ENCODE assay signal across 18 cellular contexts in the genomic region with DNA sequence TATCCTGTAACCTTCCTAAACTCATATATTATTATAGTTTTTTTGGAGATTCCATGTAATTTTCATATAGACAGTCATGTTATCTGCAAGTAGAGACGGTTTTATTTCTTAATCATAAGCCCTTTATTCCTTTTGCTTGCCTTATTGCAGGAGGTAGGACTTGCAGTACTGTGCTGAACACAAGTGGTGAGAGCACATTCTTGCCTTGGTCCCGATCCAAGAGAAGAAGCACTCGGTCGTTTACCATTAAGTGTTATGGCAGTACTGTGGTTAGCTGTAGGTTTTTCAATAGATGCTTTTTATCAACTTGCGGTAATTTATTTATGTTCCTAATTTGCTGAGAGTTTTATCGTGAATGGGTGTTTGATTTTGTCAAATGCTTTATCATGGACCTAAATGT.
DNase-seq lines count a peak whose midpoint lies in the region; ATAC-seq and TF ChIP-seq lines count a peak whose summit lies in the region.
"Had no signal": no experiment of that assay in that cellular context is flagged by ENCODE, and none has a peak within 500 bp of the region (broad histone marks: within the 10 kb centered on the region; RNA-seq: fewer than 3 reads in every experiment).

No MANE protein-coding gene starts in this region.

- CTCF ChIA-PET in AG04449 (lab: Yijun Ruan, JAX): interaction anchor here (1.0 kb wide), 1 partner anchor 21 kb away, joined by 3 read pairs; no protein-coding TSS in a partner anchor

- no peaks in the 10 kb centered on the region for H3K27me3 Mint-ChIP-seq in HFFc6 (ENCODE audit: insufficient read depth)
- H3K27me3 Mint-ChIP-seq in T-helper 17 cell: peaks cover 7% of the 10 kb centered on the region

- H3K4me3 Mint-ChIP-seq in HFFc6: no peak overlapping the region
- H3K4me3 Mint-ChIP-seq in T-helper 17 cell: no peak overlapping the region
- H3K4me3 Mint-ChIP-seq: CD14-positive monocyte had no signal

- H3K9me3 Mint-ChIP-seq in HFFc6: no peaks in the 10 kb centered on the region

- intact Hi-C loops in left lung (cut with DNase I): no loop called here

- H3K4me3 ChIP-seq in AG04449 (ENCODE audit: low read depth, low read length): no peak overlapping the region
- no peak overlapping the region for H3K4me3 ChIP-seq in brain microvascular endothelial cell (ENCODE audit: low read depth, low read length)
- H3K4me3 ChIP-seq in left lung: no peak overlapping the region

- H3K27ac Mint-ChIP-seq in HFFc6 (peak overlapping the region; percentile 36; the same call in 1 of the 2 replicates), T-helper 17 cell (no peak overlapping the region)
- H3K27ac Mint-ChIP-seq: CD14-positive monocyte had no signal

- no peaks in the 10 kb centered on the region for H3K36me3 Mint-ChIP-seq in HFFc6 (ENCODE audit: low read depth)
- no peaks in the 10 kb centered on the region for H3K36me3 Mint-ChIP-seq in T-helper 17 cell (ENCODE audit: low read depth)
- H3K36me3 Mint-ChIP-seq: CD14-positive monocyte had no signal

- DNase-seq in AG04449 (ENCODE audit: low read depth, low spot score): peak; percentile 68
- no peak for DNase-seq in HFFc6
- peak; percentile 86 for DNase-seq in brain microvascular endothelial cell
- no peak for DNase-seq in left lung
- no peak for DNase-seq in iPS-NIHi7 (ENCODE audit: extremely low spot score)
- no peak for DNase-seq in T-helper 17 cell
- DNase-seq: AML-193; DMS 273 treated with DMSO at 0.1 percent for 48 hours; H7; Kasumi-1; NCI-H1105 treated with DMSO at 0.1 percent for 48 hours; NCI-H1694 treated with DMSO at 0.1 percent for 48 hours; NCI-H2107; NCI-H526 treated with DMSO at 0.1 percent for 48 hours; NK-92 treated with Interleukin-12 subunit alpha and Interleukin-12 subunit beta, amount 100 ng/mL, for 24 hours; RPMI8226 had no signal

- TF ChIP-seq CTCF in AG04449 (IDR thresholded peaks at IDR 0.05; ENCODE audit: insufficient read depth, low read length, missing control alignments): no peak
- no peak for TF ChIP-seq CTCF in HFFc6 (IDR thresholded peaks at IDR 0.05)
- no peak for TF ChIP-seq CTCF in brain microvascular endothelial cell (IDR thresholded peaks at IDR 0.05; ENCODE audit: low read depth, low read length, missing control alignments)
- TF ChIP-seq CTCF in left lung (IDR thresholded peaks at IDR 0.05): no peak

- H3K4me1 ChIP-seq in left lung: no peaks in the 10 kb centered on the region

- peaks cover 32% of the 10 kb centered on the region for H3K4me1 Mint-ChIP-seq in HFFc6 (ENCODE audit: low read depth)
- H3K4me1 Mint-ChIP-seq in T-helper 17 cell: no peaks in the 10 kb centered on the region
- H3K4me1 Mint-ChIP-seq: CD14-positive monocyte had no signal

- POLR2A ChIA-PET in AG04449 (lab: Yijun Ruan, JAX): interaction anchor here (0.7 kb wide), 1 partner anchor 26 kb away, joined by 4 read pairs; no protein-coding TSS in a partner anchor

- peak; percentile 34 for ATAC-seq in left lung
- ATAC-seq in GM21390 (IDR thresholded peaks at IDR 0.05; ENCODE audit: unreplicated experiment): no peak
- no peak for ATAC-seq in T-helper 17 cell

- H3K36me3 ChIP-seq in brain microvascular endothelial cell (replicated peaks) (no peaks in the 10 kb centered on the region), left lung (no peaks in the 10 kb centered on the region)

- H3K27ac ChIP-seq in brain microvascular endothelial cell (peak overlapping the region; percentile 78), left lung (no peak overlapping the region)

- H3K9me3 ChIP-seq in left lung (no peaks in the 10 kb centered on the region), T-helper 17 cell (ENCODE audit: control insufficient read depth, low read length, poor library complexity, severe bottlenecking) (no peaks in the 10 kb centered on the region)

- H3K27me3 ChIP-seq in brain microvascular endothelial cell (replicated peaks) (no peaks in the 10 kb centered on the region), left lung (no peaks in the 10 kb centered on the region)

- in situ Hi-C loops in brain microvascular endothelial cell (cut with HindIII; ENCODE audit: low pct_ligation_motif_present, low sequenced_read_pairs): no loop called here

Comparison
In these comparisons a context has a peak if more than half of its experiments do, and no peak if none do; other contexts are left out.
1. DNase-seq: peak in AG04449 (single experiment) and brain microvascular endothelial cell (single experiment); none in HFFc6 (single experiment), left lung (0 of 2), iPS-NIHi7 (single experiment) and T-helper 17 cell (0 of 3).